ENCODE assay signal across 9 cellular contexts in genomic region chr2:231393149-231394131, GRCh38. TPM values are rescaled to one million over a fixed set of nuclear protein-coding genes. Genes with fewer than 3 reads are reported as not detected.
DNase-seq lines count a peak whose midpoint lies in the region; ATAC-seq and TF ChIP-seq lines count a peak whose summit lies in the region.
"Had no signal": no experiment of that assay in that cellular context is flagged by ENCODE, and none has a peak within 500 bp of the region (broad histone marks: within the 10 kb centered on the region; RNA-seq: fewer than 3 reads in every experiment).

No MANE protein-coding gene starts in this region.

- peak overlapping the region; percentile 4 for H3K4me3 Mint-ChIP-seq in T-helper 2 cell treated with Interferon-gamma antibody and Interleukin-4, amounts not matched to agents 5 μg/mL and 100 μg/mL, for 36 hours

- DNase-seq in T-helper 2 cell treated with Interferon-gamma antibody and Interleukin-4, amounts not matched to agents 5 μg/mL and 100 μg/mL, for 36 hours (ENCODE audit: low spot score) = no peak
- DNase-seq in central memory CD4-positive, alpha-beta T cell = no peak
- DNase-seq in H4 (ENCODE audit: low spot score) (no peak), D341Med (ENCODE audit: low spot score) (no peak)

- peak overlapping the region; percentile 52 for H3K27ac Mint-ChIP-seq in T-helper 2 cell treated with Interferon-gamma antibody and Interleukin-4, amounts not matched to agents 5 μg/mL and 100 μg/mL, for 36 hours

- peaks cover 4% of the 10 kb centered on the region for H3K27me3 ChIP-seq in layer of hippocampus (ENCODE audit: control insufficient read depth, insufficient read depth, low read length)

- peak overlapping the region; percentile 14 for H3K27ac ChIP-seq in layer of hippocampus (ENCODE audit: low read depth, low read length)
- H3K27ac ChIP-seq: neutrophil had no signal

- peaks cover 29% of the 10 kb centered on the region for H3K27me3 Mint-ChIP-seq in T-helper 2 cell treated with Interferon-gamma antibody and Interleukin-4, amounts not matched to agents 5 μg/mL and 100 μg/mL, for 36 hours (ENCODE audit: low read depth)

- TF ChIP-seq POLR2A in GM15510 (IDR thresholded peaks at IDR 0.05; ENCODE audit: borderline replicate concordance, extremely low read depth, insufficient read length) = peak; percentile 55

- H3K9me3 Mint-ChIP-seq in T-helper 2 cell treated with Interferon-gamma antibody and Interleukin-4, amounts not matched to agents 5 μg/mL and 100 μg/mL, for 36 hours = no peaks in the 10 kb centered on the region

- H3K4me1 Mint-ChIP-seq in T-helper 2 cell treated with Interferon-gamma antibody and Interleukin-4, amounts not matched to agents 5 μg/mL and 100 μg/mL, for 36 hours (ENCODE audit: low read depth) = peaks cover 8% of the 10 kb centered on the region

- no peaks in the 10 kb centered on the region for H3K36me3 Mint-ChIP-seq in T-helper 2 cell treated with Interferon-gamma antibody and Interleukin-4, amounts not matched to agents 5 μg/mL and 100 μg/mL, for 36 hours (ENCODE audit: low read depth)

- ATAC-seq in GM21737 (IDR thresholded peaks at IDR 0.05; ENCODE audit: unreplicated experiment) (peak; percentile 37), GM18868 (IDR thresholded peaks at IDR 0.05; ENCODE audit: unreplicated experiment) (no peak)

RNA-seq across cellular contexts. Expression of gene B3GNT7, which starts 2.1 kb away (rescaled TPM):
- 0.06 TPM in 1 of 2 replicates, not detected in the other for total RNA-seq in H4 (2014; rRNA removed; shearing (Covaris generic))
